Comparison of ENCODE assay signal across 8 cellular contexts in genomic region chr18:34592961-34593382, GRCh38.
A peak's percentile ranks its signal among the peaks of the same experiment; 100 is the strongest.
DNase-seq lines count a peak whose midpoint lies in the region; ATAC-seq and TF ChIP-seq lines count a peak whose summit lies in the region.

No MANE protein-coding gene starts in this region.

- H3K27ac ChIP-seq in esophagus (ENCODE audit: low read depth in 2 of 2, low read length in 1 of 2) (peak overlapping the region; percentile 22 to 56), mesodermal cell (ENCODE audit: low read depth, low read length, severe bottlenecking) (peak overlapping the region; percentile 84), upper lobe of right lung (peak overlapping the region; percentile 37), WERI-Rb-1 (no peak overlapping the region), Karpas-422 (ENCODE audit: low read length) (no peak overlapping the region)

- H3K27me3 ChIP-seq in esophagus (ENCODE audit: control insufficient read depth in 1 of 2, insufficient read depth in 2 of 2, low read length in 2 of 2) (no peaks in the 10 kb centered on the region), upper lobe of right lung (no peaks in the 10 kb centered on the region), WERI-Rb-1 (ENCODE audit: insufficient read depth, low read depth, severe bottlenecking) (no peaks in the 10 kb centered on the region), Karpas-422 (ENCODE audit: low read length) (no peaks in the 10 kb centered on the region)

- no peak overlapping the region for H3K9ac ChIP-seq in Karpas-422 (ENCODE audit: low read length)

- no peak overlapping the region for H2AFZ ChIP-seq in Karpas-422 (ENCODE audit: low read length)

- H4K20me1 ChIP-seq in Karpas-422 (ENCODE audit: insufficient read depth, low read depth, low read length), result no peaks in the 10 kb centered on the region

- TF ChIP-seq CTCF in upper lobe of right lung (IDR thresholded peaks at IDR 0.05), result no peak
- no peak for TF ChIP-seq CTCF in WERI-Rb-1 (IDR thresholded peaks at IDR 0.05; ENCODE audit: low read depth, low read length)

- H3K4me1 ChIP-seq in esophagus (ENCODE audit: control insufficient read depth in 2 of 2, insufficient read depth in 2 of 2, low read length in 1 of 2) (no peaks in the 10 kb centered on the region), mesodermal cell (ENCODE audit: control insufficient read depth, insufficient read depth, low read length, poor library complexity, severe bottlenecking) (peaks cover 11% of the 10 kb centered on the region), upper lobe of right lung (no peaks in the 10 kb centered on the region), Karpas-422 (ENCODE audit: low read length) (no peaks in the 10 kb centered on the region)

- intact Hi-C loops in upper lobe of right lung (cut with DNase I), result no loop called here

- H3K4me2 ChIP-seq in Karpas-422 (ENCODE audit: low read depth, low read length, poor library complexity, severe bottlenecking), result no peak overlapping the region

- DNase-seq in NCI-H748 (lab: John Stamatoyannopoulos, UW; ENCODE audit: unreplicated experiment) (peak; percentile 60), NCI-H748 treated with DMSO at 0.1 percent for 48 hours (lab: John Stamatoyannopoulos, UW) (no peak), upper lobe of right lung (no peak), WERI-Rb-1 (no peak), cortex of kidney (lab: John Stamatoyannopoulos, UW) (no peak), Karpas-422 (no peak)

- H3K36me3 ChIP-seq in esophagus (ENCODE audit: control insufficient read depth in 2 of 2, insufficient read depth in 2 of 2, low read length in 1 of 2) (no peaks in the 10 kb centered on the region), mesodermal cell (ENCODE audit: control insufficient read depth, insufficient read depth, low read length) (no peaks in the 10 kb centered on the region), upper lobe of right lung (no peaks in the 10 kb centered on the region), WERI-Rb-1 (no peaks in the 10 kb centered on the region), Karpas-422 (ENCODE audit: insufficient read depth, low read length) (no peaks in the 10 kb centered on the region)

- no peaks in the 10 kb centered on the region for H3K9me3 ChIP-seq in esophagus (ENCODE audit: control insufficient read depth in 2 of 2, insufficient read depth in 1 of 2, low read depth in 1 of 2, low read length in 1 of 2)
- H3K9me3 ChIP-seq in mesodermal cell (ENCODE audit: control insufficient read depth, low read length), result no peaks in the 10 kb centered on the region
- no peaks in the 10 kb centered on the region for H3K9me3 ChIP-seq in upper lobe of right lung
- H3K9me3 ChIP-seq in WERI-Rb-1 (ENCODE audit: severe bottlenecking), result no peaks in the 10 kb centered on the region
- H3K9me3 ChIP-seq in Karpas-422 (ENCODE audit: low read length), result no peaks in the 10 kb centered on the region

- no peaks in the 10 kb centered on the region for H3K9me2 ChIP-seq in Karpas-422 (replicated peaks; ENCODE audit: insufficient read depth, low read length)

- H3K79me2 ChIP-seq in Karpas-422 (ENCODE audit: low read length), result no peaks in the 10 kb centered on the region

- peak overlapping the region in 1 of 2 donors; percentile 28 for H3K4me3 ChIP-seq in esophagus (ENCODE audit: low read depth in 1 of 2, low read length in 2 of 2)
- peak overlapping the region; percentile 32 for H3K4me3 ChIP-seq in mesodermal cell (ENCODE audit: extremely low read depth, insufficient read depth, low read length, poor library complexity, severe bottlenecking)
- H3K4me3 ChIP-seq in upper lobe of right lung, result peak overlapping the region; percentile 38
- H3K4me3 ChIP-seq in WERI-Rb-1 (ENCODE audit: low read depth, low read length), result no peak overlapping the region
- H3K4me3 ChIP-seq in Karpas-422 (ENCODE audit: low read length), result no peak overlapping the region

- WGBS in esophagus, 2 donors, result 9 to 14% methylated on average over 8 of the region's 8 CpGs
- 0 to 14% methylated on average over 2 of the region's 8 CpGs for WGBS in mesodermal cell (ENCODE audit: insufficient coverage in 2 of 2), 2 experiments

- peak; percentile 89 for ATAC-seq in upper lobe of right lung

Comparison
In these comparisons a context has a peak if more than half of its experiments do, and no peak if none do; other contexts are left out.
1. H3K27ac ChIP-seq: peak in esophagus (2 of 2), mesodermal cell (single experiment) and upper lobe of right lung (single experiment); none in WERI-Rb-1 (single experiment) and Karpas-422 (single experiment).
2. H3K4me3 ChIP-seq: peak in mesodermal cell (single experiment) and upper lobe of right lung (single experiment); none in WERI-Rb-1 (single experiment) and Karpas-422 (single experiment).